ENCODE assay signal across 11 cellular contexts in genomic region chr19:37507167-37507464, GRCh38. TPM values are rescaled to one million over a fixed set of nuclear protein-coding genes. Genes with fewer than 3 reads are reported as not detected.
DNase-seq lines count a peak whose midpoint lies in the region; ATAC-seq and TF ChIP-seq lines count a peak whose summit lies in the region.
"Had no signal": no experiment of that assay in that cellular context is flagged by ENCODE, and none has a peak within 500 bp of the region (broad histone marks: within the 10 kb centered on the region; RNA-seq: fewer than 3 reads in every experiment).

No MANE protein-coding gene starts in this region.

- no peak overlapping the region for H3K4me3 Mint-ChIP-seq in activated CD8-positive, alpha-beta memory T cell treated with anti-CD3 and anti-CD28 coated beads, Interleukin-2, amount 10 ng/mL, durations not matched to agents 7 days and 5 days
- H3K4me3 Mint-ChIP-seq: activated CD4-positive, alpha-beta T cell treated with anti-CD3 and anti-CD28 coated beads for 36 hours; type B pancreatic cell had no signal

- H3K4me3 ChIP-seq in foreskin fibroblast (ENCODE audit: low read depth in 1 of 2, low read length in 2 of 2), result peak overlapping the region; percentile 72 to 86
- H3K4me3 ChIP-seq in rectal smooth muscle tissue (ENCODE audit: low read length), result peak overlapping the region; percentile 96

- H3K27ac ChIP-seq in C4-2B (peak overlapping the region; percentile 70), RWPE1 (peak overlapping the region; percentile 81), rectal smooth muscle tissue (ENCODE audit: low read depth, low read length) (peak overlapping the region; percentile 98)

- TF ChIP-seq CTCF in C4-2B (conservative IDR thresholded peaks at IDR 0.05) (no peak), RWPE1 (conservative IDR thresholded peaks at IDR 0.05; ENCODE audit: low read depth) (no peak), foreskin fibroblast (IDR thresholded peaks at IDR 0.05; ENCODE audit: low read depth, low read length) (no peak)

- no peaks in the 10 kb centered on the region for H3K27me3 ChIP-seq in rectal smooth muscle tissue (ENCODE audit: control insufficient read depth, insufficient read depth, low read length)

- no peaks in the 10 kb centered on the region for H3K4me1 Mint-ChIP-seq in activated CD8-positive, alpha-beta memory T cell treated with anti-CD3 and anti-CD28 coated beads, Interleukin-2, amount 10 ng/mL, durations not matched to agents 7 days and 5 days
- H3K4me1 Mint-ChIP-seq: activated CD4-positive, alpha-beta T cell treated with anti-CD3 and anti-CD28 coated beads for 36 hours had no signal

- peak overlapping the region; percentile 77 for H3K9ac ChIP-seq in rectal smooth muscle tissue (ENCODE audit: low read length)

- no peaks in the 10 kb centered on the region for H3K27me3 Mint-ChIP-seq in activated CD8-positive, alpha-beta memory T cell treated with anti-CD3 and anti-CD28 coated beads, Interleukin-2, amount 10 ng/mL, durations not matched to agents 7 days and 5 days
- H3K27me3 Mint-ChIP-seq: activated CD4-positive, alpha-beta T cell treated with anti-CD3 and anti-CD28 coated beads for 36 hours; type B pancreatic cell had no signal

- CTCF ChIA-PET in RWPE1 (lab: Yijun Ruan, JAX), result no interaction called here
- CTCF ChIA-PET in activated CD8-positive, alpha-beta memory T cell treated with anti-CD3 and anti-CD28 coated beads, Interleukin-2, amount 10 ng/mL, durations not matched to agents 7 days and 5 days (lab: Charles Lee), result interaction anchor here (1.0 to 1.6 kb wide), 2 partner anchors 38 to 136 kb away, joined by 3 to 4 read pairs; partner anchors contain the start of genes ZNF527 and ZNF570

- no peak overlapping the region for H3K27ac Mint-ChIP-seq in activated CD8-positive, alpha-beta memory T cell treated with anti-CD3 and anti-CD28 coated beads, Interleukin-2, amount 10 ng/mL, durations not matched to agents 7 days and 5 days
- H3K27ac Mint-ChIP-seq: activated CD4-positive, alpha-beta T cell treated with anti-CD3 and anti-CD28 coated beads for 36 hours; type B pancreatic cell had no signal

- peaks cover 38% of the 10 kb centered on the region for H3K36me3 Mint-ChIP-seq in activated CD8-positive, alpha-beta memory T cell treated with anti-CD3 and anti-CD28 coated beads, Interleukin-2, amount 10 ng/mL, durations not matched to agents 7 days and 5 days

- peaks cover 3% of the 10 kb centered on the region for H3K36me3 ChIP-seq in rectal smooth muscle tissue (ENCODE audit: control insufficient read depth, insufficient read depth, low read length)

- DNase-seq in RWPE1 (ENCODE audit: low spot score) (no peak), foreskin fibroblast (no peak), left lobe of liver (ENCODE audit: low spot score) (no peak), NCI-H1105 (lab: John Stamatoyannopoulos, UW) (no peak)
- no peak for DNase-seq in activated effector memory CD4-positive, alpha-beta T cell treated with Interleukin-2 at 50 U/mL for 16 hours
- DNase-seq in activated CD8-positive, alpha-beta memory T cell treated with anti-CD3 and anti-CD28 coated beads, Interleukin-2, amount 10 ng/mL, durations not matched to agents 7 days and 5 days, result no peak
- DNase-seq: DND-41 had no signal

- H3K9me3 Mint-ChIP-seq in activated CD8-positive, alpha-beta memory T cell treated with anti-CD3 and anti-CD28 coated beads, Interleukin-2, amount 10 ng/mL, durations not matched to agents 7 days and 5 days (ENCODE audit: low read depth), result peaks cover 18% of the 10 kb centered on the region

- peaks cover 6% of the 10 kb centered on the region for H3K4me1 ChIP-seq in rectal smooth muscle tissue (ENCODE audit: control insufficient read depth, insufficient read depth, low read length)

- POLR2A ChIA-PET in RWPE1 (lab: Yijun Ruan, JAX; ENCODE audit: low non-redundant PET), result no interaction called here

- no peak for ATAC-seq in left lobe of liver
- no peak for ATAC-seq in activated CD8-positive, alpha-beta memory T cell treated with anti-CD3 and anti-CD28 coated beads, Interleukin-2, amount 10 ng/mL, durations not matched to agents 7 days and 5 days

RNA-seq across cellular contexts. Expression of gene ZNF793, which starts 0.4 kb away (rescaled TPM):
- total RNA-seq in left lobe of liver, result 0.33 TPM
- total RNA-seq in activated CD8-positive, alpha-beta memory T cell treated with anti-CD3 and anti-CD28 coated beads, Interleukin-2, amount 10 ng/mL, durations not matched to agents 7 days and 5 days, result 1 to 10 TPM; 2.7 to 6.1 TPM

RNA-seq across cellular contexts. Expression of gene ZNF570, which starts 38.0 kb away (rescaled TPM):
- total RNA-seq in left lobe of liver, result 1.7 TPM
- total RNA-seq in activated CD8-positive, alpha-beta memory T cell treated with anti-CD3 and anti-CD28 coated beads, Interleukin-2, amount 10 ng/mL, durations not matched to agents 7 days and 5 days, result 1 to 10 TPM; 4.1 to 6.0 TPM

RNA-seq across cellular contexts. Expression of gene ZNF569, which starts 39.9 kb away (rescaled TPM):
- total RNA-seq in left lobe of liver, result 2.1 TPM
- 1 to 10 TPM; 5.5 to 6.9 TPM for total RNA-seq in activated CD8-positive, alpha-beta memory T cell treated with anti-CD3 and anti-CD28 coated beads, Interleukin-2, amount 10 ng/mL, durations not matched to agents 7 days and 5 days
